Comparison of ENCODE assay signal across 19 cellular contexts in the genomic region with DNA sequence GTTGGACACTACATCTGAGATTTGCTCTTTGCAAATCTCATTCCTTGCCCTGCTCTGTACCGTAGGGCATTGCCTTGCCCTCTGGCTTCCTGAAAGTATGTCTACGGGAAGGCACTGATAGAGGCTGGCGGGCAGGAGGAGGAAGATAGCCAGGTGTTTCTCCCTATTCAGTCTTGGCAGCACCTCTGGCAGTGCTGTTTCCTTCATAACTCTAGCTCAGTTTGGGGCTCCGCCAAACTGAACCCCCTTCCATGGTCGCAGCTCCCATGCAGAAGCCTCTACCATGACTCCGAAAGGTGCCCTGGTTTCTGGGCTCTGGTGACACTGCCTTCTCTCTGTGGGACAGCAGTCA.
"Had no signal": no experiment of that assay in that cellular context is flagged by ENCODE, and none has a peak within 500 bp of the region (broad histone marks: within the 10 kb centered on the region; RNA-seq: fewer than 3 reads in every experiment).

No MANE protein-coding gene starts in this region.

- DNase-seq: activated CD4-positive, alpha-beta memory T cell treated with anti-CD3 and anti-CD28 coated beads, Interleukin-2, amount 10 ng/mL, durations not matched to agents 7 days and 5 days; activated CD4-positive, alpha-beta T cell treated with anti-CD3 and anti-CD28 coated beads, Interleukin-2, amount 10 ng/mL, durations not matched to agents 24 days and 14 days; activated naive CD4-positive, alpha-beta T cell treated with anti-CD3 and anti-CD28 coated beads, Interleukin-2, amount 10 ng/mL, durations not matched to agents 7 days and 5 days; activated T-cell treated with anti-CD3 and anti-CD28 coated beads, Interleukin-2, amount 50 U/mL, for 24 hours; amygdala; effector CD4-positive, alpha-beta T cell; erythroblast; foreskin fibroblast; immature natural killer cell; kidney glomerular epithelial cell; stimulated activated CD4-positive, alpha-beta T cell treated with anti-CD3 and anti-CD28 coated beads, Interleukin-2, amount 100 ng/mL, for 24 hours; testis; trophoblast cell had no signal

- H3K4me3 ChIP-seq: left lung, ovary, prostate gland, testis, uterus had no signal

- H3K9me3 ChIP-seq: left lung, ovary, prostate gland, testis, uterus had no signal

- H3K27ac ChIP-seq: left lung, ovary, prostate gland, testis, uterus had no signal

- H3K27me3 ChIP-seq: left lung, ovary, testis, uterus had no signal

- ATAC-seq: left lung; naive thymus-derived CD4-positive, alpha-beta T cell; stimulated activated memory B cell treated with anti-CD40 and anti-IgM and Interleukin-4, amounts not matched to agents 10 μg/mL and 1 μg/mL and 100 μg/mL, for 72 hours had no signal

- H3K4me1 ChIP-seq: left lung, prostate gland, testis, uterus had no signal

- H3K36me3 ChIP-seq: left lung, ovary, prostate gland, uterus had no signal
